Comparison of ENCODE assay signal across 7 cellular contexts in the genomic region with DNA sequence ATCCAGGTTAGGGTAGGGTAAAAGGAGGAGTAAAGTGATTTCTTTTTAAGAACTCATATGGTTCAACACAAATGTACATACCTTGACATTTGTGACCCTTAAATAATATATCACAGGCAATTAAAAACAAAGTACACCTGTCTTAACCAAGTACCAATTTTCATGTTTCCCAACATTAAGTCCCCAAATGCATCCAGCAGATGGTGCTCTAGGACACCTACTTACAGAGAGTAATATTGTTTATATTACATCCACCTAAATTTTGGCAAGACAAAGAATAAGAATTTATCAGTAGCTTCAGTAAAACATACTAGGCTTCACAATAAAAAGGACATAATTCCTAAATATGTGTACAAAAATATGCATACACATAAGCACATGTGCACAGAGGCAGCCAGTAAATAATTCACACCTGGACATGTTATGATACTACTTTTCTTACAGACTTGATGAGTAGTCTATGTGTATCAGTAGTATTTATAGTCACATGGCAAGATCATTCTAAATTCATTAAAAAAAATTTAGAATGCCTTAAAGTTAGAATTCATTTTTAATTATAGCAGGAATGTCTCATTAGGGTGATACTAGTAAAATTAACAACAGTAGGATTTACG.
DNase-seq lines count a peak whose midpoint lies in the region; ATAC-seq and TF ChIP-seq lines count a peak whose summit lies in the region.

No MANE protein-coding gene starts in this region.

- H3K79me2 ChIP-seq in PC-9 (ENCODE audit: low read depth): no peaks in the 10 kb centered on the region

- TF ChIP-seq POLR2A in vagina (IDR thresholded peaks at IDR 0.05): no peak

- no peak overlapping the region for H2AFZ ChIP-seq in PC-9

- no peaks in the 10 kb centered on the region for H3K4me1 ChIP-seq in HEK293 (ENCODE audit: control insufficient read depth, insufficient read depth, low read length)
- no peaks in the 10 kb centered on the region for H3K4me1 ChIP-seq in PC-9 (replicated peaks; ENCODE audit: insufficient read depth)
- no peaks in the 10 kb centered on the region for H3K4me1 ChIP-seq in mucosa of descending colon (ENCODE audit: low read depth)
- H3K4me1 ChIP-seq in vagina: no peaks in the 10 kb centered on the region

- TF ChIP-seq CTCF in HEK293 (tag by site-specific recombination; IDR thresholded peaks at IDR 0.05) (peak; percentile 27; the same call in 1 of the 2 replicates), PC-9 (conservative IDR thresholded peaks at IDR 0.05) (peak; percentile 66), mucosa of descending colon (IDR thresholded peaks at IDR 0.05) (no peak), vagina (IDR thresholded peaks at IDR 0.05) (peak in 2 of 3 experiments; percentile 27 to 29)

- H3K36me3 ChIP-seq in HEK293 (ENCODE audit: control insufficient read depth in 2 of 2, insufficient read depth in 1 of 2, low read length in 2 of 2) (no peaks in the 10 kb centered on the region), PC-9 (ENCODE audit: low read depth) (no peaks in the 10 kb centered on the region), mucosa of descending colon (ENCODE audit: low read depth) (no peaks in the 10 kb centered on the region), vagina (no peaks in the 10 kb centered on the region)

- CTCF ChIA-PET in HEK293 (lab: Yijun Ruan, JAX): interaction anchor here (0.6 to 2.9 kb wide), 13 partner anchors 13 to 575 kb away, joined by 3 to 20 read pairs (median 3); no protein-coding TSS in a partner anchor
- CTCF ChIA-PET in PC-9 (lab: Charles Lee): interaction anchor here (0.6 to 1.7 kb wide), 3 partner anchors 569 to 791 kb away, joined by 4 to 10 read pairs (median 5); no protein-coding TSS in a partner anchor

- H4K20me1 ChIP-seq in PC-9 (ENCODE audit: insufficient read depth): no peaks in the 10 kb centered on the region

- ATAC-seq in mucosa of descending colon: peak; percentile 33
- ATAC-seq in GM19035 (IDR thresholded peaks at IDR 0.05; ENCODE audit: unreplicated experiment): no peak

- no peak overlapping the region for H3K4me3 ChIP-seq in HEK293 (ENCODE audit: low read depth, low read length)
- H3K4me3 ChIP-seq in PC-9: no peak overlapping the region
- H3K4me3 ChIP-seq in mucosa of descending colon: no peak overlapping the region
- H3K4me3 ChIP-seq in vagina: no peak overlapping the region

- no peaks in the 10 kb centered on the region for H3K9me2 ChIP-seq in PC-9 (ENCODE audit: insufficient read depth)

- POLR2A ChIA-PET in HEK293 (lab: Yijun Ruan, JAX) (no interaction called here), PC-9 (lab: Charles Lee; ENCODE audit: unreplicated experiment) (no interaction called here)

- H3K27ac ChIP-seq in HEK293 (ENCODE audit: extremely low read depth, low read depth, low read length): no peak overlapping the region
- no peak overlapping the region for H3K27ac ChIP-seq in PC-9
- no peak overlapping the region for H3K27ac ChIP-seq in vagina

- H3K9me3 ChIP-seq in HEK293 (ENCODE audit: control insufficient read depth, insufficient read depth, low read depth, low read length) (no peaks in the 10 kb centered on the region), PC-9 (ENCODE audit: insufficient read depth, low read depth) (no peaks in the 10 kb centered on the region), mucosa of descending colon (no peaks in the 10 kb centered on the region), vagina (no peaks in the 10 kb centered on the region)

- DNase-seq in Daoy (ENCODE audit: low read depth) (peak; percentile 17), PC-9 (peak in 1 of 2 experiments; percentile 20), cerebellum (ENCODE audit: low spot score) (peak; percentile 14), mucosa of descending colon (peak in 1 of 3 donors; percentile 79), vagina (ENCODE audit: extremely low spot score in 2 of 2) (no peak)

- H3K27me3 ChIP-seq in PC-9 (ENCODE audit: insufficient read depth, low read depth) (no peaks in the 10 kb centered on the region), vagina (no peaks in the 10 kb centered on the region)

- no TSS peak for BruUV-seq in PC-9 (replicated peaks; lab: Mats Ljungman, UMichigan)

- H3K4me2 ChIP-seq in PC-9: no peak overlapping the region

- intact Hi-C loops in PC-9 (cut with micrococcal nuclease; ENCODE audit: unreplicated experiment) (loop anchor here (1.0 to 5.0 kb wide), 3 partner anchors 294 to 569 kb away; no protein-coding TSS in a partner anchor), mucosa of descending colon (cut with DNase I, micrococcal nuclease) (loop anchor here (5.0 to 10.0 kb wide), 2 partner anchors 567 to 569 kb away; no protein-coding TSS in a partner anchor), vagina (cut with DNase I) (no loop called here)

- no peaks in the 10 kb centered on the region for H3F3A ChIP-seq in PC-9 (ENCODE audit: insufficient read depth, low read depth)

TF ChIP-seq in HEK293, 187 proteins besides CTCF, POLR2A, EP300 and RAD21:
- TF ChIP-seq YY1 (tag by site-specific recombination; IDR thresholded peaks at IDR 0.05): no peak
- TF ChIP-seq ZNF660 (tag by site-specific recombination; IDR thresholded peaks at IDR 0.05): 0 out of 2 replicates have a peak, but pooled peaks have one; percentile 51
- TF ChIP-seq ZNF654 (tag by site-specific recombination; IDR thresholded peaks at IDR 0.05; ENCODE audit: low read depth): peak; percentile 76

Comparison
In these comparisons a context has a peak if more than half of its experiments do, and no peak if none do; other contexts are left out.
1. DNase-seq: peak in Daoy (single experiment) and cerebellum (single experiment); none in vagina (0 of 2).